2 cellular contexts compared by ENCODE assay signal in genomic region chr5:713686-714085, GRCh38. TPM values are rescaled to one million over a fixed set of nuclear protein-coding genes. Genes with fewer than 3 reads are reported as not detected.
"Had no signal": no experiment of that assay in that cellular context is flagged by ENCODE, and none has a peak within 500 bp of the region (broad histone marks: within the 10 kb centered on the region; RNA-seq: fewer than 3 reads in every experiment).

No MANE protein-coding gene starts in this region.

RNA-seq across cellular contexts. Expression of gene TPPP, which starts 20.5 kb away (rescaled TPM):
- total RNA-seq: activated CD4-positive, alpha-beta T cell treated with anti-CD3 and anti-CD28 coated beads, Interleukin-2, amount 10 ng/mL, durations not matched to agents 24 days and 14 days; activated T-helper 1 cell treated with anti-CD3 and anti-CD28 coated beads, Interleukin-12 subunit alpha, Interleukin-12 subunit beta, Interleukin-2, Interleukin-4 antibody, amounts not matched to agents 30 ng/mL and 10 ng/mL and 1 ng/mL, durations not matched to agents 14 hours and 24 hours and 36 hours had no signal
